Comparison of ENCODE assay signal across 16 cellular contexts in the genomic region with DNA sequence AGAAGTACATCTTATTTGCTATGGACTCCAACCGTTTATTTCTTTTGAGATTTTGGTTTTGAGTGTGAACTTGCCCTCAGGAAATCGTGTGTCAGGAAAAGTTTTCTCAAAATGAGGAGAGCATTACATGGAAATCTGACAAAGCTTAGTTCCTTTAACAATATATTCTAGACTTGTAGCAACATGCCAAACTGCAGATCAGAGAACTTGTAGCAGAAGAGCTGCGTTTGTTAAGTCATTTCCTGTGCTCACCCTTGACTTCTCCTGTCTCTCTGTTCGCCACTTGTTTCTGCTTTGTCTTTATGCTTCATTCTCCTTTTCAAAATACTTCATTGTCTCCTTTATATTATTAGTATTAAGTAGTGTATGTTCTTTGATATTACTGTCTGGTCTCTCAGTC.
"Had no signal": no experiment of that assay in that cellular context is flagged by ENCODE, and none has a peak within 500 bp of the region (broad histone marks: within the 10 kb centered on the region; RNA-seq: fewer than 3 reads in every experiment).

No MANE protein-coding gene starts in this region.

- H3K9me3 ChIP-seq: colonic mucosa, lower lobe of right lung, stomach, thoracic aorta had no signal

- H3K4me1 Mint-ChIP-seq: naive B cell had no signal

- H3K27ac Mint-ChIP-seq: naive B cell had no signal

- H3K4me3 Mint-ChIP-seq: activated T-cell treated with anti-CD3 and anti-CD28 coated beads, Interleukin-2, amount 50 U/mL, for 4 hours; naive B cell had no signal

- H3K9me3 Mint-ChIP-seq: activated T-cell treated with anti-CD3 and anti-CD28 coated beads, Interleukin-2, amount 50 U/mL, for 4 hours had no signal

- H3K4me1 ChIP-seq: colonic mucosa, lower lobe of right lung, stomach had no signal

- H3K4me3 ChIP-seq: cardiac muscle cell, colonic mucosa, lower lobe of right lung, skin epidermis, stomach, thoracic aorta had no signal

- H3K36me3 Mint-ChIP-seq: naive B cell had no signal

- DNase-seq: activated CD4-positive, alpha-beta T cell treated with anti-CD3 and anti-CD28 coated beads for 1 hour; activated CD4-positive, alpha-beta T cell treated with anti-CD3 and anti-CD28 coated beads, Interleukin-2, amount 50 U/mL, for 48 hours; activated gamma-delta T cell treated with Interleukin-2 at 50 U/mL for 16 hours; activated T-cell treated with anti-CD3 and anti-CD28 coated beads, Interleukin-2, amount 50 U/mL, for 4 hours; aorta; colonic mucosa; effector CD8-positive, alpha-beta T cell; erythroblast; left cardiac atrium; lower lobe of right lung; naive B cell; posterior cingulate gyrus; stomach had no signal

- H3K36me3 ChIP-seq: cardiac muscle cell, colonic mucosa, lower lobe of right lung, stomach, thoracic aorta had no signal

- H3K27me3 Mint-ChIP-seq: naive B cell had no signal

- H3K27ac ChIP-seq: cardiac muscle cell, colonic mucosa, lower lobe of right lung, skin epidermis, stomach, thoracic aorta had no signal

- H3K27me3 ChIP-seq: cardiac muscle cell, colonic mucosa, stomach had no signal

- ATAC-seq: activated T-cell treated with anti-CD3 and anti-CD28 coated beads, Interleukin-2, amount 50 U/mL, for 4 hours; left cardiac atrium; lower lobe of right lung had no signal
